9 cellular contexts compared by ENCODE assay signal in genomic region chr2:241950878-241951331, GRCh38.
DNase-seq lines count a peak whose midpoint lies in the region; ATAC-seq and TF ChIP-seq lines count a peak whose summit lies in the region.
"Had no signal": no experiment of that assay in that cellular context is flagged by ENCODE, and none has a peak within 500 bp of the region (broad histone marks: within the 10 kb centered on the region; RNA-seq: fewer than 3 reads in every experiment).

No MANE protein-coding gene starts in this region.

- H3K36me3 Mint-ChIP-seq in IgD-negative memory B cell (no peaks in the 10 kb centered on the region), type B pancreatic cell (no peaks in the 10 kb centered on the region)
- H3K36me3 Mint-ChIP-seq: activated naive CD4-positive, alpha-beta T cell treated with anti-CD3 and anti-CD28 coated beads, Interleukin-2, amount 50 U/mL, for 24 hours had no signal

- H3K27ac Mint-ChIP-seq in IgD-negative memory B cell (peak overlapping the region; percentile 63 to 81 (median 73)), type B pancreatic cell (no peak overlapping the region)
- H3K27ac Mint-ChIP-seq: activated naive CD4-positive, alpha-beta T cell treated with anti-CD3 and anti-CD28 coated beads, Interleukin-2, amount 50 U/mL, for 24 hours had no signal

- H3K27me3 Mint-ChIP-seq in IgD-negative memory B cell (no peaks in the 10 kb centered on the region), type B pancreatic cell (peaks cover 25% of the 10 kb centered on the region)
- H3K27me3 Mint-ChIP-seq: activated naive CD4-positive, alpha-beta T cell treated with anti-CD3 and anti-CD28 coated beads, Interleukin-2, amount 50 U/mL, for 24 hours had no signal

- H3K4me1 Mint-ChIP-seq in IgD-negative memory B cell, result peaks cover 6 to 20% (median 16%) of the 10 kb centered on the region in 3 donors
- peaks cover 18% of the 10 kb centered on the region for H3K4me1 Mint-ChIP-seq in type B pancreatic cell (ENCODE audit: unreplicated experiment)
- H3K4me1 Mint-ChIP-seq: activated naive CD4-positive, alpha-beta T cell treated with anti-CD3 and anti-CD28 coated beads, Interleukin-2, amount 50 U/mL, for 24 hours had no signal

- peak; percentile 98 for TF ChIP-seq CTCF in type B pancreatic cell (conservative IDR thresholded peaks at IDR 0.05)

- DNase-seq in DMS114 treated with DMSO at 0.1 percent for 48 hours (lab: John Stamatoyannopoulos, UW; ENCODE audit: unreplicated experiment) (peak; percentile 27), SHP77 treated with DMSO at 0.1 percent for 48 hours (lab: John Stamatoyannopoulos, UW) (peak; percentile 5), glomerular visceral epithelial cell (ENCODE audit: extremely low spot score) (peak; percentile 70), pons (ENCODE audit: low spot score) (peak; percentile 56), type B pancreatic cell (ENCODE audit: extremely low spot score, unreplicated experiment) (peak; percentile 85)
- peak; percentile 66 for DNase-seq in activated naive CD4-positive, alpha-beta T cell treated with Interleukin-2 at 50 U/mL for 16 hours

- peak overlapping the region in 3 of 4 donors; percentile 4 to 81 (median 69) for H3K4me3 Mint-ChIP-seq in IgD-negative memory B cell
- no peak overlapping the region for H3K4me3 Mint-ChIP-seq in type B pancreatic cell
- H3K4me3 Mint-ChIP-seq: activated naive CD4-positive, alpha-beta T cell treated with anti-CD3 and anti-CD28 coated beads, Interleukin-2, amount 50 U/mL, for 24 hours had no signal

- H3K9me3 Mint-ChIP-seq in IgD-negative memory B cell, result no peaks in the 10 kb centered on the region
- H3K9me3 Mint-ChIP-seq in type B pancreatic cell, result no peaks in the 10 kb centered on the region
- H3K9me3 Mint-ChIP-seq: activated naive CD4-positive, alpha-beta T cell treated with anti-CD3 and anti-CD28 coated beads, Interleukin-2, amount 50 U/mL, for 24 hours had no signal

- ATAC-seq in HG03095 (IDR thresholded peaks at IDR 0.05; ENCODE audit: unreplicated experiment), result no peak

Comparison
In these comparisons a context has a peak if more than half of its experiments do, and no peak if none do; other contexts are left out.
1. DNase-seq: peak in every context shown above with its lines; median percentile 85 in type B pancreatic cell; 70 in glomerular visceral epithelial cell; 66 in activated naive CD4-positive, alpha-beta T cell treated with Interleukin-2 at 50 U/mL for 16 hours; 56 in pons; 27 in DMS114 treated with DMSO at 0.1 percent for 48 hours; 5 in SHP77 treated with DMSO at 0.1 percent for 48 hours.